Comparison of ENCODE assay signal across 19 cellular contexts in genomic region chr22:24315367-24315781, GRCh38. TPM values are rescaled to one million over a fixed set of nuclear protein-coding genes. Genes with fewer than 3 reads are reported as not detected.
A peak's percentile ranks its signal among the peaks of the same experiment; 100 is the strongest.
DNase-seq lines count a peak whose midpoint lies in the region; ATAC-seq and TF ChIP-seq lines count a peak whose summit lies in the region.
"Had no signal": no experiment of that assay in that cellular context is flagged by ENCODE, and none has a peak within 500 bp of the region (broad histone marks: within the 10 kb centered on the region; RNA-seq: fewer than 3 reads in every experiment).

No MANE protein-coding gene starts in this region.

- H3K9me3 ChIP-seq in spleen: no peaks in the 10 kb centered on the region

- H3K4me3 Mint-ChIP-seq in activated CD8-positive, alpha-beta T cell treated with anti-CD3 and anti-CD28 coated beads for 36 hours: no peak overlapping the region
- H3K4me3 Mint-ChIP-seq in activated CD8-positive, alpha-beta T cell treated with anti-CD3 and anti-CD28 coated beads, Interleukin-2, amount 10 ng/mL, durations not matched to agents 7 days and 5 days: no peak overlapping the region
- H3K4me3 Mint-ChIP-seq: brain; CD4-positive, alpha-beta memory T cell; stimulated activated naive CD8-positive, alpha-beta T cell treated with anti-CD3 and anti-CD28 coated beads, Interleukin-15, amount 100 ng/mL, for 72 hours had no signal

- CTCF ChIA-PET in activated CD8-positive, alpha-beta T cell treated with anti-CD3 and anti-CD28 coated beads for 36 hours (lab: Charles Lee): no interaction called here
- CTCF ChIA-PET in activated CD8-positive, alpha-beta T cell treated with anti-CD3 and anti-CD28 coated beads, Interleukin-2, amount 10 ng/mL, durations not matched to agents 7 days and 5 days (lab: Charles Lee): interaction anchor here (1.2 kb wide), 1 partner anchor 208 kb away, joined by 3 read pairs; no protein-coding TSS in a partner anchor

- no peaks in the 10 kb centered on the region for H3K27me3 Mint-ChIP-seq in activated CD8-positive, alpha-beta T cell treated with anti-CD3 and anti-CD28 coated beads for 36 hours
- no peaks in the 10 kb centered on the region for H3K27me3 Mint-ChIP-seq in activated CD8-positive, alpha-beta T cell treated with anti-CD3 and anti-CD28 coated beads, Interleukin-2, amount 10 ng/mL, durations not matched to agents 7 days and 5 days (ENCODE audit: low read depth)
- H3K27me3 Mint-ChIP-seq: brain; CD4-positive, alpha-beta memory T cell; stimulated activated naive CD8-positive, alpha-beta T cell treated with anti-CD3 and anti-CD28 coated beads, Interleukin-15, amount 100 ng/mL, for 72 hours had no signal

- POLR2A ChIA-PET in activated CD8-positive, alpha-beta T cell treated with anti-CD3 and anti-CD28 coated beads for 36 hours (lab: Charles Lee): no interaction called here
- POLR2A ChIA-PET in activated CD8-positive, alpha-beta T cell treated with anti-CD3 and anti-CD28 coated beads, Interleukin-2, amount 10 ng/mL, durations not matched to agents 7 days and 5 days (lab: Charles Lee): no interaction called here

- TF ChIP-seq CTCF in activated CD8-positive, alpha-beta T cell treated with anti-CD3 and anti-CD28 coated beads for 36 hours (IDR thresholded peaks at IDR 0.05): no peak
- TF ChIP-seq CTCF in spleen (IDR thresholded peaks at IDR 0.05 in 8 of 11, conservative IDR thresholded peaks at IDR 0.05 in 3 of 11): no peak

- peaks cover 0 to 13% (median 9%) of the 10 kb centered on the region in 6 donors for H3K4me1 ChIP-seq in spleen

- no peaks in the 10 kb centered on the region for H3K27me3 ChIP-seq in spleen (replicated peaks in 1 of 7)
- H3K27me3 ChIP-seq: hepatocyte had no signal

- intact Hi-C loops in activated CD8-positive, alpha-beta T cell treated with anti-CD3 and anti-CD28 coated beads for 36 hours (cut with micrococcal nuclease): no loop called here
- intact Hi-C loops in spleen (cut with DNase I; ENCODE audit: low total_unique reads): no loop called here

- whole genome bisulfite sequencing in spleen, 5 donors: 43 to 68% (median 62%) methylated on average over 1 of the region's 1 CpG

- no peak for TF ChIP-seq POLR2A in spleen (IDR thresholded peaks at IDR 0.05)

- peaks cover 3% of the 10 kb centered on the region for H3K4me1 Mint-ChIP-seq in activated CD8-positive, alpha-beta T cell treated with anti-CD3 and anti-CD28 coated beads for 36 hours (ENCODE audit: low read depth)
- H3K4me1 Mint-ChIP-seq in activated CD8-positive, alpha-beta T cell treated with anti-CD3 and anti-CD28 coated beads, Interleukin-2, amount 10 ng/mL, durations not matched to agents 7 days and 5 days (ENCODE audit: low read depth): peaks cover 16% of the 10 kb centered on the region
- H3K4me1 Mint-ChIP-seq: brain; stimulated activated naive CD8-positive, alpha-beta T cell treated with anti-CD3 and anti-CD28 coated beads, Interleukin-15, amount 100 ng/mL, for 72 hours had no signal

- peak overlapping the region in 5 of 8 donors; percentile 0 to 56 (median 46) for H3K27ac ChIP-seq in spleen
- H3K27ac ChIP-seq: coronary artery, hepatocyte had no signal

- peaks cover 25% of the 10 kb centered on the region for H3K36me3 Mint-ChIP-seq in activated CD8-positive, alpha-beta T cell treated with anti-CD3 and anti-CD28 coated beads for 36 hours (ENCODE audit: low read depth)
- H3K36me3 Mint-ChIP-seq in activated CD8-positive, alpha-beta T cell treated with anti-CD3 and anti-CD28 coated beads, Interleukin-2, amount 10 ng/mL, durations not matched to agents 7 days and 5 days (ENCODE audit: low read depth): peaks cover 34% of the 10 kb centered on the region

- no peak overlapping the region for H3K4me3 ChIP-seq in spleen
- H3K4me3 ChIP-seq: coronary artery, hepatocyte had no signal

- no peak for DNase-seq in activated CD8-positive, alpha-beta T cell treated with anti-CD3 and anti-CD28 coated beads for 36 hours
- DNase-seq in activated CD8-positive, alpha-beta T cell treated with anti-CD3 and anti-CD28 coated beads, Interleukin-2, amount 10 ng/mL, durations not matched to agents 7 days and 5 days: no peak
- DNase-seq in NCI-H2029 (lab: John Stamatoyannopoulos, UW) (peak; percentile 15), dermis microvascular lymphatic vessel endothelial cell (ENCODE audit: low read depth in 2 of 2) (peak; percentile 52 to 69), spleen (no peak), NCI-H774 (lab: John Stamatoyannopoulos, UW) (no peak)
- DNase-seq in stimulated activated CD4-positive, alpha-beta T cell treated with anti-CD3 and anti-CD28 coated beads, Interleukin-4, amount 100 ng/mL, for 1 hour: no peak
- DNase-seq: activated CD4-positive, alpha-beta T cell treated with anti-CD3 and anti-CD28 coated beads for 1 hour; activated gamma-delta T cell treated with Interleukin-2 at 50 U/mL for 16 hours; CD4-positive, alpha-beta memory T cell; NCI-H1048; NCI-H2081 treated with DMSO at 0.1 percent for 48 hours; NCI-H524; PC-3; stimulated activated naive CD8-positive, alpha-beta T cell treated with anti-CD3 and anti-CD28 coated beads, Interleukin-15, amount 100 ng/mL, for 72 hours had no signal

- H3K36me3 ChIP-seq in spleen: peaks cover 0 to 95% (median 33%) of the 10 kb centered on the region in 6 donors

- no peaks in the 10 kb centered on the region for H3K9me3 Mint-ChIP-seq in activated CD8-positive, alpha-beta T cell treated with anti-CD3 and anti-CD28 coated beads for 36 hours
- no peaks in the 10 kb centered on the region for H3K9me3 Mint-ChIP-seq in activated CD8-positive, alpha-beta T cell treated with anti-CD3 and anti-CD28 coated beads, Interleukin-2, amount 10 ng/mL, durations not matched to agents 7 days and 5 days (ENCODE audit: insufficient read depth)
- H3K9me3 Mint-ChIP-seq: CD4-positive, alpha-beta memory T cell; stimulated activated naive CD8-positive, alpha-beta T cell treated with anti-CD3 and anti-CD28 coated beads, Interleukin-15, amount 100 ng/mL, for 72 hours had no signal

- peak overlapping the region; percentile 16 for H3K27ac Mint-ChIP-seq in activated CD8-positive, alpha-beta T cell treated with anti-CD3 and anti-CD28 coated beads for 36 hours
- H3K27ac Mint-ChIP-seq in activated CD8-positive, alpha-beta T cell treated with anti-CD3 and anti-CD28 coated beads, Interleukin-2, amount 10 ng/mL, durations not matched to agents 7 days and 5 days: no peak overlapping the region

- ATAC-seq in activated CD8-positive, alpha-beta T cell treated with anti-CD3 and anti-CD28 coated beads for 36 hours: no peak
- no peak for ATAC-seq in activated CD8-positive, alpha-beta T cell treated with anti-CD3 and anti-CD28 coated beads, Interleukin-2, amount 10 ng/mL, durations not matched to agents 7 days and 5 days
- no peak for ATAC-seq in esophagus mucosa
- ATAC-seq: PC-3; stimulated activated naive CD8-positive, alpha-beta T cell treated with anti-CD3 and anti-CD28 coated beads, Interleukin-15, amount 100 ng/mL, for 72 hours had no signal

RNA-seq across cellular contexts. Expression of gene SPECC1L, which starts 44.7 kb away (rescaled TPM):
- total RNA-seq in activated CD8-positive, alpha-beta T cell treated with anti-CD3 and anti-CD28 coated beads for 36 hours: 10 to 100 TPM; 38.9 to 39.0 TPM
- 10 to 100 TPM; 57.6 to 59.7 TPM for total RNA-seq in activated CD8-positive, alpha-beta T cell treated with anti-CD3 and anti-CD28 coated beads, Interleukin-2, amount 10 ng/mL, durations not matched to agents 7 days and 5 days
- total RNA-seq in dermis microvascular lymphatic vessel endothelial cell: 40.3 and 75.5 TPM in 2 replicates
- 10 to 100 TPM; 37.6 to 65.4 (median 53.9) TPM for total RNA-seq in spleen
- polyA plus RNA-seq in spleen: 10 to 100 TPM in 1 of 3 donors, 1 to 10 TPM in 2; 5.0 to 14.1 (median 6.0) TPM
- total RNA-seq in esophagus mucosa: 33.4 TPM

Comparison
In these comparisons a context has a peak if more than half of its experiments do, and no peak if none do; other contexts are left out.
1. DNase-seq: peak in NCI-H2029 (single experiment) and dermis microvascular lymphatic vessel endothelial cell (2 of 2); none in activated CD8-positive, alpha-beta T cell treated with anti-CD3 and anti-CD28 coated beads for 36 hours (single experiment), activated CD8-positive, alpha-beta T cell treated with anti-CD3 and anti-CD28 coated beads, Interleukin-2, amount 10 ng/mL, durations not matched to agents 7 days and 5 days (single experiment), spleen (single experiment), stimulated activated CD4-positive, alpha-beta T cell treated with anti-CD3 and anti-CD28 coated beads, Interleukin-4, amount 100 ng/mL, for 1 hour (single experiment) and NCI-H774 (single experiment).